ENCODE assay signal across 19 cellular contexts in the genomic region with DNA sequence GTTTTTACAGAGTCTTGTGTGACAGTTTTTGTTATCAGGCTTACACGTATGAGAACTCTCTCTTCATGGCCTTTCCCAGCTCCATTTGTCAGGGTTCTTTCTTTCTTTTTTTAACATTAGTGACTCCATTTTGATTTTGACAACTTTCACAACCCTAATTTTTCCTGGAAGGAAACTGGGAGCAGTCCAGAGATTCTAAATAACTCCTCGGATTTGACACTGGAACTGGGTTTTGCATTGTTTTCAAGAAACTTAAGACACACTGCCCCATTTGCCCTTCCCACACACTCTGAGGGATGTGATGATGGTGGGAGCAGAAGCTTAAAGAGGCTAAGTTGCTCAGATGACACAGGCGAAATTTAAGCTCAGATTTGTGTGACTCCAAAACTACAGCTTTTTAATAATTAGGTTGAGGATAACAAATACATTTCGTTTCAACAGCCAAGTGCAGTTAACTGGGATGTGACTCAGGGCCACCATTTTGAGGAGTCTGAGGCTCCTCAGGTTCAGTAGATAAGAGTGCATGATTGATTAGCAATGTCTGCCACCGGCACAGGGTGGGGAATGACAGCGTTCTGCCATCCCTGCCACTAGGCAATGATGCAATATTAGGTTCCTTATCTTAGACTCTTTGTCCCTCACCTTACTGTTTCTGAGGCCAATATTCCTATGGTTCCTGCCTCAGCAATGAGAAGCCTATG.
DNase-seq lines count a peak whose midpoint lies in the region; ATAC-seq, FAIRE-seq and TF ChIP-seq lines count a peak whose summit lies in the region.
"Had no signal": no experiment of that assay in that cellular context is flagged by ENCODE, and none has a peak within 500 bp of the region (broad histone marks: within the 10 kb centered on the region; RNA-seq: fewer than 3 reads in every experiment).

No MANE protein-coding gene starts in this region.

- H3K4me2 ChIP-seq in HepG2 (ENCODE audit: low read depth, low read length) (no peak overlapping the region), PC-9 (no peak overlapping the region)

- H3K4me1 Mint-ChIP-seq in activated CD8-positive, alpha-beta T cell treated with anti-CD3 and anti-CD28 coated beads for 36 hours (ENCODE audit: low read depth): no peaks in the 10 kb centered on the region
- H3K4me1 Mint-ChIP-seq: CD14-positive monocyte, IgD-negative memory B cell had no signal

- POLR2A ChIA-PET in HepG2 (lab: Yijun Ruan, JAX) (no interaction called here), PC-9 (lab: Charles Lee; ENCODE audit: unreplicated experiment) (no interaction called here)
- POLR2A ChIA-PET in activated CD8-positive, alpha-beta T cell treated with anti-CD3 and anti-CD28 coated beads for 36 hours (lab: Charles Lee): interaction anchor here (1.0 kb wide), 1 partner anchor 14 kb away, joined by 3 read pairs; no protein-coding TSS in a partner anchor

- DNase-seq in HepG2 (ENCODE audit: low spot score) (no peak), right lobe of liver (no peak), PC-9 (no peak), erythroblast (lab: John Stamatoyannopoulos, UW) (peak; percentile 5 to 31), EL (no peak), mesenteric fat pad (ENCODE audit: low spot score) (no peak)
- no peak for DNase-seq in stimulated activated CD4-positive, alpha-beta T cell treated with anti-CD3 and anti-CD28 coated beads, Interleukin-4, amount 100 ng/mL, for 24 hours
- DNase-seq in activated CD8-positive, alpha-beta T cell treated with anti-CD3 and anti-CD28 coated beads for 36 hours: no peak
- DNase-seq: COR-L47, DMS153, GDM1 had no signal

- H3K9ac ChIP-seq in HepG2 (ENCODE audit: insufficient read depth, low read depth, low read length): no peak overlapping the region

- H3K36me3 ChIP-seq in HepG2 (replicated peaks in 1 of 2; ENCODE audit: control insufficient read depth in 1 of 2, insufficient read depth in 2 of 2, low read length in 2 of 2): no peaks in the 10 kb centered on the region
- H3K36me3 ChIP-seq in right lobe of liver: no peaks in the 10 kb centered on the region
- no peaks in the 10 kb centered on the region for H3K36me3 ChIP-seq in PC-9 (ENCODE audit: low read depth)

- no peaks in the 10 kb centered on the region for H3K9me2 ChIP-seq in PC-9 (ENCODE audit: insufficient read depth)

- no peaks in the 10 kb centered on the region for H3K27me3 Mint-ChIP-seq in activated CD8-positive, alpha-beta T cell treated with anti-CD3 and anti-CD28 coated beads for 36 hours

- no peak overlapping the region for H3K4me3 Mint-ChIP-seq in activated CD8-positive, alpha-beta T cell treated with anti-CD3 and anti-CD28 coated beads for 36 hours
- H3K4me3 Mint-ChIP-seq: CD14-positive monocyte; CD8-positive, alpha-beta T cell; IgD-negative memory B cell had no signal

- intact Hi-C loops in HepG2 (cut with micrococcal nuclease; ENCODE audit: unreplicated experiment): no loop called here
- intact Hi-C loops in right lobe of liver (cut with DNase I): no loop called here
- intact Hi-C loops in PC-9 (cut with micrococcal nuclease; ENCODE audit: unreplicated experiment): no loop called here
- intact Hi-C loops in activated CD8-positive, alpha-beta T cell treated with anti-CD3 and anti-CD28 coated beads for 36 hours (cut with micrococcal nuclease): no loop called here

- no peak for ATAC-seq in HepG2
- no peak for ATAC-seq in right lobe of liver
- ATAC-seq in activated CD8-positive, alpha-beta T cell treated with anti-CD3 and anti-CD28 coated beads for 36 hours: no peak
- ATAC-seq: CD8-positive, alpha-beta T cell; HCT116 had no signal

- TF ChIP-seq EP300 in HepG2 (IDR thresholded peaks at IDR 0.05; ENCODE audit: low read depth in 2 of 2, low read length in 2 of 2) (no peak), HepG2 (CRISPR knock-in tag; IDR thresholded peaks at IDR 0.05; ENCODE audit: borderline replicate concordance) (no peak)

- H3K9me3 ChIP-seq in HepG2 (ENCODE audit: low read length): no peaks in the 10 kb centered on the region
- no peaks in the 10 kb centered on the region for H3K9me3 ChIP-seq in right lobe of liver
- H3K9me3 ChIP-seq in PC-9 (ENCODE audit: insufficient read depth, low read depth): peaks cover 5% of the 10 kb centered on the region; the same call in 1 of the 2 replicates

- H3K79me2 ChIP-seq in HepG2 (ENCODE audit: insufficient read depth, low read length) (no peaks in the 10 kb centered on the region), PC-9 (ENCODE audit: low read depth) (no peaks in the 10 kb centered on the region)

- H3K4me3 ChIP-seq in HepG2 (replicated peaks in 1 of 3; ENCODE audit: insufficient read depth in 1 of 3, low read depth in 2 of 3, low read length in 3 of 3): no peak overlapping the region
- no peak overlapping the region for H3K4me3 ChIP-seq in right lobe of liver
- H3K4me3 ChIP-seq in PC-9: no peak overlapping the region

- no peaks in the 10 kb centered on the region for H3F3A ChIP-seq in PC-9 (ENCODE audit: insufficient read depth, low read depth)

- no peak for FAIRE-seq in HepG2 (lab: Jason Lieb, UNC)
- FAIRE-seq: D721Med, H54 had no signal

- no peak overlapping the region for H2AFZ ChIP-seq in HepG2 (ENCODE audit: low read length)
- 0 out of 2 replicates have a peak overlapping the region, but pooled peaks have one; percentile 7 for H2AFZ ChIP-seq in PC-9

- no peak overlapping the region for H3K27ac Mint-ChIP-seq in activated CD8-positive, alpha-beta T cell treated with anti-CD3 and anti-CD28 coated beads for 36 hours
- H3K27ac Mint-ChIP-seq: CD14-positive monocyte; CD8-positive, alpha-beta T cell; IgD-negative memory B cell had no signal

- H4K20me1 ChIP-seq in HepG2 (ENCODE audit: insufficient read depth, low read length) (no peaks in the 10 kb centered on the region), PC-9 (ENCODE audit: insufficient read depth) (no peaks in the 10 kb centered on the region)

- no peak for TF ChIP-seq RAD21 in HepG2 (CRISPR knock-in tag; IDR thresholded peaks at IDR 0.05)

- TF ChIP-seq CTCF in HepG2 (CRISPR knock-in tag; IDR thresholded peaks at IDR 0.05) (no peak), right lobe of liver (IDR thresholded peaks at IDR 0.05) (no peak), PC-9 (conservative IDR thresholded peaks at IDR 0.05) (no peak)
- TF ChIP-seq CTCF in activated CD8-positive, alpha-beta T cell treated with anti-CD3 and anti-CD28 coated beads for 36 hours (IDR thresholded peaks at IDR 0.05): no peak

- in situ Hi-C loops in HepG2 (cut with HindIII; ENCODE audit: extremely low pct_ligation_motif_present, low pct_unique_long_range_greater_than_20kb): no loop called here

- BruUV-seq in HepG2 (replicated peaks; lab: Mats Ljungman, UMichigan): no TSS peak
- no TSS peak for BruUV-seq in PC-9 (replicated peaks; lab: Mats Ljungman, UMichigan)

- WGBS in HepG2 (ENCODE audit: low lambda C conversion rate): 23% methylated on average over 6 of the region's 6 CpGs
- 60% methylated on average over 6 of the region's 6 CpGs for WGBS in right lobe of liver (ENCODE audit: insufficient coverage, low coverage, low lambda C conversion rate, missing lambda C conversion rate)

- TF ChIP-seq POLR2A in HepG2 (IDR thresholded peaks at IDR 0.05; ENCODE audit: insufficient read depth in 1 of 2, low read depth in 2 of 2, low read length in 2 of 2) (no peak), right lobe of liver (IDR thresholded peaks at IDR 0.05) (no peak), erythroblast (IDR thresholded peaks at IDR 0.05; ENCODE audit: low read length) (no peak)

- no peaks in the 10 kb centered on the region for H3K9me3 Mint-ChIP-seq in activated CD8-positive, alpha-beta T cell treated with anti-CD3 and anti-CD28 coated beads for 36 hours
- H3K9me3 Mint-ChIP-seq: CD8-positive, alpha-beta T cell had no signal

- H3K36me3 Mint-ChIP-seq in activated CD8-positive, alpha-beta T cell treated with anti-CD3 and anti-CD28 coated beads for 36 hours (ENCODE audit: low read depth): no peaks in the 10 kb centered on the region
- H3K36me3 Mint-ChIP-seq: CD14-positive monocyte; CD8-positive, alpha-beta T cell had no signal

- peaks cover 15% of the 10 kb centered on the region for H3K4me1 ChIP-seq in HepG2 (ENCODE audit: insufficient read depth, low read length)
- peaks cover 0 to 8% (median 2%) of the 10 kb centered on the region in 4 donors for H3K4me1 ChIP-seq in right lobe of liver
- no peaks in the 10 kb centered on the region for H3K4me1 ChIP-seq in PC-9 (replicated peaks; ENCODE audit: insufficient read depth)

- H3K27me3 ChIP-seq in HepG2 (ENCODE audit: control insufficient read depth in 1 of 2, insufficient read depth in 2 of 2, low read length in 2 of 2) (peaks cover 1 to 21% of the 10 kb centered on the region in 2 experiments; a peak in 3 of 5 replicates), right lobe of liver (no peaks in the 10 kb centered on the region), PC-9 (ENCODE audit: insufficient read depth, low read depth) (no peaks in the 10 kb centered on the region)

- no peak overlapping the region for H3K27ac ChIP-seq in HepG2 (ENCODE audit: extremely low read length, insufficient read depth, low read length)
- no peak overlapping the region for H3K27ac ChIP-seq in right lobe of liver
- H3K27ac ChIP-seq in PC-9: no peak overlapping the region
- H3K27ac ChIP-seq: 22Rv1, HL-60 had no signal

- CTCF ChIA-PET in HepG2 (lab: Yijun Ruan, JAX; ENCODE audit: low intra/inter-chr PET ratio, low total read pairs) (no interaction called here), PC-9 (lab: Charles Lee) (no interaction called here)
- CTCF ChIA-PET in activated CD8-positive, alpha-beta T cell treated with anti-CD3 and anti-CD28 coated beads for 36 hours (lab: Charles Lee): interaction anchor here (1.3 kb wide), 1 partner anchor 139 kb away, joined by 5 read pairs; no protein-coding TSS in a partner anchor

TF ChIP-seq in HepG2, 621 proteins besides CTCF, POLR2A, EP300 and RAD21:
- TF ChIP-seq YEATS4 (CRISPR knock-in tag; IDR thresholded peaks at IDR 0.05; ENCODE audit: borderline replicate concordance): no peak
- TF ChIP-seq NR3C1 (CRISPR knock-in tag; IDR thresholded peaks at IDR 0.05): no peak
- 0 out of 2 replicates have a peak, but pooled peaks have one; percentile 31 for TF ChIP-seq ATF7 (IDR thresholded peaks at IDR 0.05)
- TF ChIP-seq ATF7 (CRISPR knock-in tag; IDR thresholded peaks at IDR 0.05): no peak
- TF ChIP-seq CEBPB (IDR thresholded peaks at IDR 0.05; ENCODE audit: borderline replicate concordance, low read depth, low read length): 0 out of 2 replicates have a peak, but pooled peaks have one; percentile 14
- no peak for TF ChIP-seq ZNF83 (CRISPR knock-in tag; IDR thresholded peaks at IDR 0.05; ENCODE audit: borderline replicate concordance)

Comparison
In these comparisons a context has a peak if more than half of its experiments do, and no peak if none do; other contexts are left out.
1. DNase-seq: peak in erythroblast (2 of 2); none in HepG2 (single experiment), right lobe of liver (0 of 3), PC-9 (0 of 2), EL (single experiment), mesenteric fat pad (single experiment), stimulated activated CD4-positive, alpha-beta T cell treated with anti-CD3 and anti-CD28 coated beads, Interleukin-4, amount 100 ng/mL, for 24 hours (single experiment) and activated CD8-positive, alpha-beta T cell treated with anti-CD3 and anti-CD28 coated beads for 36 hours (single experiment).